Comparison of ENCODE assay signal across 7 cellular contexts in the genomic region with DNA sequence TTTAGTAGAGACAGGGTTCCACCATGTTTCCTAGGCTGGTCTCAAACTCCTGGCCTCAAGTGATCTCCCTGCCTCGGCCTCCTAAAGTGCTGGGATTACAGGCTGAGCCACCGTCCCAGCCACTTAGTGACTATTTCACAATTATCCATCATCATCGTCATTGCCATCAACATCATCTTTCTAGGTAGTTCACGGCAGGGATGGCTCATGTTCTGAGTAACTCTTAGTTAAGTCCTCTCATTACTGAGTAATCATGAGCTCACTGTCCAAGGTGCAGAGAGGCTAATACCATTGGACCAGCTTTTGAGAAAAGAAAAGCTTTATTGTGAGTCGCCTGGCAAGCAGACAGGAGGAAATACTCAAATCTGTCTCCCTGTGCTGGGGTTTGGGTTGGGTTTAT.
DNase-seq lines count a peak whose midpoint lies in the region; ATAC-seq and TF ChIP-seq lines count a peak whose summit lies in the region.
"Not testable (repeated sequence)": the region's sequence is repeated elsewhere in the genome, so short reads cannot be mapped to it uniquely, and the experiment has no call there.

No MANE protein-coding gene starts in this region.

- peak; percentile 42 for DNase-seq in EH (ENCODE audit: low read depth)
- peak; percentile 79 for DNase-seq in HFFc6
- DNase-seq in PC-3, result peak; percentile 35
- DNase-seq in amniotic epithelial cell (ENCODE audit: low read depth), result peak; percentile 13
- DNase-seq in epithelial cell of esophagus (ENCODE audit: low read depth), result peak; percentile 83
- DNase-seq in foreskin fibroblast, result peak; percentile 24 to 66
- peak; percentile 12 for DNase-seq in skeletal muscle cell (ENCODE audit: low read depth)

- not testable (repeated sequence) for H3K36me3 Mint-ChIP-seq in HFFc6 (ENCODE audit: low read depth)

- intact Hi-C loops in PC-3 (cut with micrococcal nuclease), result not testable (repeated sequence)

- H3K4me1 ChIP-seq in PC-3 (ENCODE audit: insufficient read depth, low read length), result not testable (repeated sequence)

- H3F3A ChIP-seq in PC-3 (ENCODE audit: low read length, unreplicated experiment), result not testable (repeated sequence)

- not testable (repeated sequence) for H3K27me3 Mint-ChIP-seq in HFFc6 (ENCODE audit: insufficient read depth)

- not testable (repeated sequence) for H3K79me2 ChIP-seq in PC-3 (ENCODE audit: low read length)

- not testable (repeated sequence) for TF ChIP-seq CTCF in HFFc6 (IDR thresholded peaks at IDR 0.05); PC-3 (conservative IDR thresholded peaks at IDR 0.05; ENCODE audit: low read depth, low read length); epithelial cell of esophagus (IDR thresholded peaks at IDR 0.05; ENCODE audit: insufficient read depth, low read depth, low read length, missing control alignments); foreskin fibroblast (IDR thresholded peaks at IDR 0.05; ENCODE audit: low read depth, low read length)

- H3K27ac Mint-ChIP-seq in HFFc6, result peak overlapping the region; percentile 77

- H2AFZ ChIP-seq in PC-3 (ENCODE audit: low read length), result not testable (repeated sequence)

- not testable (repeated sequence) for BruUV-seq in PC-3 (replicated peaks; lab: Mats Ljungman, UMichigan)

- not testable (repeated sequence) for H3K9me2 ChIP-seq in PC-3 (replicated peaks; ENCODE audit: low read length)

- peak; percentile 27; the same call in 1 of the 2 replicates for ATAC-seq in PC-3

- not testable (repeated sequence) for H3K9ac ChIP-seq in PC-3 (ENCODE audit: low read length)

- H3K4me1 Mint-ChIP-seq in HFFc6 (ENCODE audit: low read depth), result peaks cover 29% of the 10 kb centered on the region

- H3K4me3 ChIP-seq in PC-3 (ENCODE audit: low read length); epithelial cell of esophagus (ENCODE audit: low read length); foreskin fibroblast (ENCODE audit: low read depth in 1 of 2, low read length in 2 of 2); skeletal muscle cell (ENCODE audit: low read depth, low read length): not testable (repeated sequence)

- H3K4me2 ChIP-seq in PC-3 (ENCODE audit: low read length), result not testable (repeated sequence)

- not testable (repeated sequence) for H3K9me3 Mint-ChIP-seq in HFFc6

- not testable (repeated sequence) for H3K27me3 ChIP-seq in PC-3 (ENCODE audit: low read length)

- H3K9me3 ChIP-seq in PC-3 (ENCODE audit: low read length), result not testable (repeated sequence)

- H3K4me3 Mint-ChIP-seq in HFFc6, result not testable (repeated sequence)

- H3K27ac ChIP-seq in PC-3 (ENCODE audit: low read length), result not testable (repeated sequence)

- not testable (repeated sequence) for H3K36me3 ChIP-seq in PC-3 (ENCODE audit: low read depth, low read length)

- POLR2A ChIA-PET in PC-3 (lab: Charles Lee; ENCODE audit: unreplicated experiment), result not testable (repeated sequence)

- not testable (repeated sequence) for H4K20me1 ChIP-seq in PC-3 (ENCODE audit: low read length)

- CTCF ChIA-PET in PC-3 (lab: Charles Lee), result not testable (repeated sequence)

Comparison
In these comparisons a context has a peak if more than half of its experiments do, and no peak if none do; other contexts are left out.
1. DNase-seq: peak in every context shown above with its lines; median percentile 83 in epithelial cell of esophagus; 79 in HFFc6; 45 in foreskin fibroblast; 42 in EH; 35 in PC-3; 13 in amniotic epithelial cell; 12 in skeletal muscle cell.